Comparison of ENCODE assay signal across 1 cellular context in the genomic region with DNA sequence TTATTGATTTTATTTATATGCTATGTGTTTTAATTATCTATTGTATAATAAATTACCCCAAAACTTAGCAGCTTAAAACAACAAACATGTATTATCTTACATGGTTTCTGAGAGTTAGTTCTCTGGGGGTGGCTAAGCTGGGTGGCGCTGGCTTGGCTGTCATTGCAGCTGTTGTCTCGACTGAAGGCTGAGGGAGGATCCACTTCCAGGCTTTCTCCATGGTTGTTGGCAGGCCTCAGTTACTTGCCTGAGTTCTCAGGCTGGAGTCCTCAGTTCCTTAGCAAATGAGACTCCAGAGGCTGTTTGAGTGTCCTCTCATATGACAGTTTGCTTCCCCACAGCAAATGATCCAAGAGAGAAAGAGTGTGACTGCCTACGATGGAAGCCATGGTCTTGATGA.
TF ChIP-seq lines count a peak whose summit lies in the region.

No MANE protein-coding gene starts in this region.

TF ChIP-seq in H1, 55 proteins besides CTCF, POLR2A, EP300 and RAD21:
- no peak for TF ChIP-seq CHD1 (IDR thresholded peaks at IDR 0.05; ENCODE audit: low read depth, low read length)
- no peak for TF ChIP-seq TAF7 (optimal IDR thresholded peaks at IDR 0.05; ENCODE audit: borderline replicate concordance, low read depth, low read length)
- TF ChIP-seq SIRT6 (IDR thresholded peaks at IDR 0.05; ENCODE audit: low read length): no peak
- TF ChIP-seq CTBP2 (IDR thresholded peaks at IDR 0.05; ENCODE audit: borderline replicate concordance, insufficient read depth, insufficient read length, low read length): no peak
- TF ChIP-seq TBP (IDR thresholded peaks at IDR 0.05; ENCODE audit: low read depth, low read length): no peak
- no peak for TF ChIP-seq NRF1 (IDR thresholded peaks at IDR 0.05; ENCODE audit: low read depth, low read length)
- TF ChIP-seq KDM5A (IDR thresholded peaks at IDR 0.05; ENCODE audit: low read length): no peak
- TF ChIP-seq, protein P1, sequence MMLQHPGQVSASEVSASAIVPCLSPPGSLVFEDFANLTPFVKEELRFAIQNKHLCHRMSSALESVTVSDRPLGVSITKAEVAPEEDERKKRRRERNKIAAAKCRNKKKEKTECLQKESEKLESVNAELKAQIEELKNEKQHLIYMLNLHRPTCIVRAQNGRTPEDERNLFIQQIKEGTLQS (IDR thresholded peaks at IDR 0.05; ENCODE audit: insufficient read depth, low read depth, low read length): no peak
- TF ChIP-seq TEAD4 (IDR thresholded peaks at IDR 0.05; ENCODE audit: low read depth, low read length): no peak
- TF ChIP-seq, protein P2, sequence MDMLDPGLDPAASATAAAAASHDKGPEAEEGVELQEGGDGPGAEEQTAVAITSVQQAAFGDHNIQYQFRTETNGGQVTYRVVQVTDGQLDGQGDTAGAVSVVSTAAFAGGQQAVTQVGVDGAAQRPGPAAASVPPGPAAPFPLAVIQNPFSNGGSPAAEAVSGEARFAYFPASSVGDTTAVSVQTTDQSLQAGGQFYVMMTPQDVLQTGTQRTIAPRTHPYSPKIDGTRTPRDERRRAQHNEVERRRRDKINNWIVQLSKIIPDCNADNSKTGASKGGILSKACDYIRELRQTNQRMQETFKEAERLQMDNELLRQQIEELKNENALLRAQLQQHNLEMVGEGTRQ (IDR thresholded peaks at IDR 0.05; ENCODE audit: low read length): no peak
